Comparison of ENCODE assay signal across 24 cellular contexts in genomic region chr2:41916177-41916576, GRCh38.
DNase-seq lines count a peak whose midpoint lies in the region; ATAC-seq, FAIRE-seq and TF ChIP-seq lines count a peak whose summit lies in the region.
"Had no signal": no experiment of that assay in that cellular context is flagged by ENCODE, and none has a peak within 500 bp of the region (broad histone marks: within the 10 kb centered on the region; RNA-seq: fewer than 3 reads in every experiment).

No MANE protein-coding gene starts in this region.

- ATAC-seq in HepG2 (no peak), right lobe of liver (no peak), K562 (no peak), SK-N-SH treated with all-trans-retinoic acid at 6 μM for 48 hours (no peak)
- ATAC-seq: GM12878 had no signal

- TF ChIP-seq POLR2A in HepG2 (IDR thresholded peaks at IDR 0.05; ENCODE audit: insufficient read depth in 1 of 2, low read depth in 2 of 2, low read length in 2 of 2): no peak
- no peak for TF ChIP-seq POLR2A in right lobe of liver (IDR thresholded peaks at IDR 0.05)
- TF ChIP-seq POLR2A in K562 (conservative IDR thresholded peaks at IDR 0.05): no peak
- no peak for TF ChIP-seq POLR2A in esophagus muscularis mucosa (IDR thresholded peaks at IDR 0.05; ENCODE audit: low read depth)

- H3K9me1 ChIP-seq in K562 (ENCODE audit: control insufficient read depth, insufficient read depth, low read length): no peaks in the 10 kb centered on the region

- POLR2A ChIA-PET in HepG2 (lab: Yijun Ruan, JAX) (no interaction called here), K562 (lab: Yijun Ruan, JAX) (no interaction called here)

- no peak for FAIRE-seq in HepG2 (lab: Jason Lieb, UNC)
- peak; percentile 48 for FAIRE-seq in K562 (lab: Jason Lieb, UNC)
- FAIRE-seq: GM12878, GM12892, GM18507 had no signal

- H4K20me1 ChIP-seq in HepG2 (ENCODE audit: insufficient read depth, low read length): no peaks in the 10 kb centered on the region
- H4K20me1 ChIP-seq in K562 (replicated peaks; ENCODE audit: control insufficient read depth, insufficient read depth, low read length): no peaks in the 10 kb centered on the region; the same call in 1 of the 2 replicates
- H4K20me1 ChIP-seq: BLaER1 had no signal

- TF ChIP-seq CTCF in HepG2 (CRISPR knock-in tag; IDR thresholded peaks at IDR 0.05): no peak
- no peak for TF ChIP-seq CTCF in right lobe of liver (IDR thresholded peaks at IDR 0.05)
- no peak for TF ChIP-seq CTCF in K562 (IDR thresholded peaks at IDR 0.05 in 2 of 3, conservative IDR thresholded peaks at IDR 0.05 in 1 of 3; ENCODE audit: insufficient read depth in 2 of 3, low read depth in 1 of 3, low read length in 3 of 3)
- TF ChIP-seq CTCF in esophagus muscularis mucosa (IDR thresholded peaks at IDR 0.05): no peak

- TF ChIP-seq RAD21 in HepG2 (CRISPR knock-in tag; IDR thresholded peaks at IDR 0.05) (no peak), K562 (CRISPR knock-in tag; conservative IDR thresholded peaks at IDR 0.05 in 1 of 2, IDR thresholded peaks at IDR 0.05 in 1 of 2) (no peak)

- CTCF ChIA-PET in HepG2 (lab: Yijun Ruan, JAX; ENCODE audit: low intra/inter-chr PET ratio, low total read pairs): no interaction called here
- CTCF ChIA-PET in K562 (lab: Yijun Ruan, JAX; ENCODE audit: low intra/inter-chr PET ratio): no interaction called here

- 31% methylated on average over 2 of the region's 2 CpGs for WGBS in HepG2 (ENCODE audit: low lambda C conversion rate)
- 88% methylated on average over 2 of the region's 2 CpGs for WGBS in right lobe of liver (ENCODE audit: insufficient coverage, low coverage, low lambda C conversion rate, missing lambda C conversion rate)
- 0% methylated on average over 2 of the region's 2 CpGs for whole genome bisulfite sequencing in K562 (ENCODE audit: insufficient coverage, low coverage, missing lambda C conversion rate)
- 96% methylated on average over 2 of the region's 2 CpGs for WGBS in esophagus muscularis mucosa

- in situ Hi-C loops in HepG2 (cut with HindIII; ENCODE audit: extremely low pct_ligation_motif_present, low pct_unique_long_range_greater_than_20kb): no loop called here
- in situ Hi-C loops in K562 (cut with MboI): no loop called here

- no peaks in the 10 kb centered on the region for H3K36me3 ChIP-seq in HepG2 (replicated peaks in 1 of 2; ENCODE audit: control insufficient read depth in 1 of 2, insufficient read depth in 2 of 2, low read length in 2 of 2)
- no peaks in the 10 kb centered on the region for H3K36me3 ChIP-seq in right lobe of liver
- no peaks in the 10 kb centered on the region for H3K36me3 ChIP-seq in K562 (ENCODE audit: control insufficient read depth, insufficient read depth, low read length)
- H3K36me3 ChIP-seq in esophagus muscularis mucosa: no peaks in the 10 kb centered on the region
- H3K36me3 ChIP-seq: BE2C, BLaER1 had no signal

- H3K9me3 ChIP-seq in HepG2 (ENCODE audit: low read length) (no peaks in the 10 kb centered on the region), right lobe of liver (no peaks in the 10 kb centered on the region), K562 (replicated peaks; ENCODE audit: control insufficient read depth, insufficient read depth, low read depth, low read length) (no peaks in the 10 kb centered on the region), esophagus muscularis mucosa (no peaks in the 10 kb centered on the region)
- H3K9me3 ChIP-seq: BE2C had no signal

- H3K27me3 ChIP-seq in HepG2 (ENCODE audit: control insufficient read depth in 1 of 2, insufficient read depth in 2 of 2, low read length in 2 of 2): no peaks in the 10 kb centered on the region
- H3K27me3 ChIP-seq in right lobe of liver: no peaks in the 10 kb centered on the region
- no peaks in the 10 kb centered on the region; a peak in 2 of 5 replicates for H3K27me3 ChIP-seq in K562 (ENCODE audit: control insufficient read depth in 2 of 2, insufficient read depth in 2 of 2, low read length in 2 of 2)
- no peaks in the 10 kb centered on the region for H3K27me3 ChIP-seq in esophagus muscularis mucosa
- H3K27me3 ChIP-seq: BE2C, BLaER1 had no signal

- H3K27ac ChIP-seq in HepG2 (ENCODE audit: extremely low read length, insufficient read depth, low read length) (no peak overlapping the region), right lobe of liver (no peak overlapping the region), K562 (ENCODE audit: extremely low read depth, low read depth, low read length) (no peak overlapping the region), esophagus muscularis mucosa (replicated peaks in 1 of 4) (no peak overlapping the region)
- H3K27ac ChIP-seq: 22Rv1, BLaER1 had no signal

- no TSS peak for BruUV-seq in HepG2 (replicated peaks; lab: Mats Ljungman, UMichigan)
- BruUV-seq in K562 (replicated peaks; lab: Mats Ljungman, UMichigan): no TSS peak

- H3K79me2 ChIP-seq in HepG2 (ENCODE audit: insufficient read depth, low read length): no peaks in the 10 kb centered on the region
- no peaks in the 10 kb centered on the region for H3K79me2 ChIP-seq in K562 (ENCODE audit: control insufficient read depth, insufficient read depth, low read length)

- no peak for TF ChIP-seq EP300 in HepG2 (IDR thresholded peaks at IDR 0.05; ENCODE audit: low read depth in 2 of 2, low read length in 2 of 2)
- TF ChIP-seq EP300 in HepG2 (CRISPR knock-in tag; IDR thresholded peaks at IDR 0.05; ENCODE audit: borderline replicate concordance): no peak
- TF ChIP-seq EP300 in K562 (IDR thresholded peaks at IDR 0.05; ENCODE audit: low read length): no peak
- TF ChIP-seq EP300 in esophagus muscularis mucosa (IDR thresholded peaks at IDR 0.05): no peak

- no peak overlapping the region for H3K4me3 ChIP-seq in HepG2 (replicated peaks in 1 of 3; ENCODE audit: insufficient read depth in 1 of 3, low read depth in 2 of 3, low read length in 3 of 3)
- no peak overlapping the region for H3K4me3 ChIP-seq in right lobe of liver
- H3K4me3 ChIP-seq in K562: no peak overlapping the region
- H3K4me3 ChIP-seq in esophagus muscularis mucosa: no peak overlapping the region
- H3K4me3 ChIP-seq: BLaER1, GM12878 had no signal

- intact Hi-C loops in HepG2 (cut with micrococcal nuclease; ENCODE audit: unreplicated experiment): no loop called here
- intact Hi-C loops in right lobe of liver (cut with DNase I): no loop called here
- intact Hi-C loops in K562 (cut with micrococcal nuclease): no loop called here
- intact Hi-C loops in esophagus muscularis mucosa (cut with DNase I): no loop called here

- no peak overlapping the region for H3K9ac ChIP-seq in HepG2 (ENCODE audit: insufficient read depth, low read depth, low read length)
- no peak overlapping the region for H3K9ac ChIP-seq in K562 (ENCODE audit: insufficient read depth in 1 of 2, low read depth in 2 of 2, low read length in 2 of 2)
- H3K9ac ChIP-seq: BLaER1 had no signal

- H3K4me1 ChIP-seq in HepG2 (ENCODE audit: insufficient read depth, low read length) (no peaks in the 10 kb centered on the region), right lobe of liver (peaks cover 0 to 28% (median 5%) of the 10 kb centered on the region in 4 donors), K562 (replicated peaks in 1 of 2; ENCODE audit: control insufficient read depth in 2 of 2, insufficient read depth in 2 of 2, low read length in 2 of 2) (no peaks in the 10 kb centered on the region), esophagus muscularis mucosa (peaks cover 9 to 14% (median 11%) of the 10 kb centered on the region in 4 donors)
- H3K4me1 ChIP-seq: BE2C, BLaER1 had no signal

- DNase-seq in HepG2 (ENCODE audit: low spot score): no peak
- no peak for DNase-seq in right lobe of liver
- no peak for DNase-seq in K562 (ENCODE audit: extremely low read depth in 1 of 4, low spot score in 3 of 4)
- DNase-seq in esophagus muscularis mucosa (ENCODE audit: extremely low spot score): no peak
- DNase-seq: ACHN; BE2C; C1 segment of cervical spinal cord; CD4-positive, alpha-beta memory T cell; CD4-positive, CD25-positive, alpha-beta regulatory T cell; CD8-positive, alpha-beta memory T cell; COR-L47; DMS 273 treated with DMSO at 0.1 percent for 48 hours; DMS153; DMS53; DMS79; DND-41; EL; GDM1 had no signal

- H3K4me2 ChIP-seq in HepG2 (ENCODE audit: low read depth, low read length) (no peak overlapping the region), K562 (ENCODE audit: insufficient read depth, low read length) (no peak overlapping the region)
- H3K4me2 ChIP-seq: BLaER1 had no signal

- H2AFZ ChIP-seq in HepG2 (ENCODE audit: low read length): no peak overlapping the region
- H2AFZ ChIP-seq in K562 (ENCODE audit: low read depth, low read length): no peak overlapping the region

TF ChIP-seq in HepG2, 621 proteins besides CTCF, POLR2A, EP300 and RAD21 (continues in another document):
- TF ChIP-seq IRF9 (CRISPR knock-in tag; IDR thresholded peaks at IDR 0.05; ENCODE audit: borderline replicate concordance): no peak
- no peak for TF ChIP-seq FOXM1 (CRISPR knock-in tag; IDR thresholded peaks at IDR 0.05)

TF ChIP-seq in K562, 482 proteins besides CTCF, POLR2A, EP300 and RAD21:
- peak; percentile 9; the same call in 1 of the 2 replicates for TF ChIP-seq ZNF316 (IDR thresholded peaks at IDR 0.05)
- no peak for TF ChIP-seq TSC22D4 (tag; IDR thresholded peaks at IDR 0.05)
- TF ChIP-seq ASH1L (IDR thresholded peaks at IDR 0.05; ENCODE audit: borderline replicate concordance, low read depth, partially characterized antibody): no peak
- TF ChIP-seq PHF21A (IDR thresholded peaks at IDR 0.05; ENCODE audit: borderline replicate concordance, low read depth): no peak

TF ChIP-seq in SK-N-SH treated with all-trans-retinoic acid at 6 μM for 48 hours, 23 proteins besides CTCF, POLR2A, EP300 and RAD21:
- no peak for TF ChIP-seq ESRRG (CRISPR knock-in tag; IDR thresholded peaks at IDR 0.05)
- no peak for TF ChIP-seq TOX (CRISPR knock-in tag; IDR thresholded peaks at IDR 0.05; ENCODE audit: borderline replicate concordance)
- no peak for TF ChIP-seq ISL1 (CRISPR knock-in tag; IDR thresholded peaks at IDR 0.05)
- no peak for TF ChIP-seq OSR1 (CRISPR knock-in tag; IDR thresholded peaks at IDR 0.05)
- TF ChIP-seq ZFP3 (CRISPR knock-in tag; IDR thresholded peaks at IDR 0.05): no peak
- TF ChIP-seq PPARA (CRISPR knock-in tag; IDR thresholded peaks at IDR 0.05; ENCODE audit: borderline replicate concordance): no peak
TF ChIP-seq in SK-N-SH treated with all-trans-retinoic acid at 6 μM for 48 hours: peak in this region for 0.

Comparison
In these comparisons a context has a peak if more than half of its experiments do, and no peak if none do; other contexts are left out.
1. Of the 241 proteins assayed by ChIP-seq in both HepG2 and K562: peak only in HepG2: MAFF and MAFK; only in K562: none; in both: none; in neither: 239.